In genomic region chr19:21474671-21475181, GRCh38 we compare ENCODE assay signal across 8 cellular contexts. TPM values are rescaled to one million over a fixed set of nuclear protein-coding genes. Genes with fewer than 3 reads are reported as not detected.
DNase-seq lines count a peak whose midpoint lies in the region; ATAC-seq and TF ChIP-seq lines count a peak whose summit lies in the region.

No MANE protein-coding gene starts in this region.

- peak overlapping the region in 1 of 4 donors; percentile 62 for H3K27ac ChIP-seq in upper lobe of left lung

- H3K4me1 ChIP-seq in upper lobe of left lung: peaks cover 7 to 13% (median 8%) of the 10 kb centered on the region in 4 donors

- no peaks in the 10 kb centered on the region for H3K27me3 ChIP-seq in upper lobe of left lung

- peaks cover 18% of the 10 kb centered on the region for H3K9me3 Mint-ChIP-seq in T-helper 1 cell treated with Interleukin-12 subunit alpha and Interleukin-12 subunit beta and Interleukin-4 antibody, amounts not matched to agents 30 μg/mL and 1 μg/mL, for 36 hours

- no peak for TF ChIP-seq EP300 in upper lobe of left lung (IDR thresholded peaks at IDR 0.05)

- no peak overlapping the region for H3K27ac Mint-ChIP-seq in T-helper 1 cell treated with Interleukin-12 subunit alpha and Interleukin-12 subunit beta and Interleukin-4 antibody, amounts not matched to agents 30 μg/mL and 1 μg/mL, for 36 hours

- H3K4me1 Mint-ChIP-seq in T-helper 1 cell treated with Interleukin-12 subunit alpha and Interleukin-12 subunit beta and Interleukin-4 antibody, amounts not matched to agents 30 μg/mL and 1 μg/mL, for 36 hours (ENCODE audit: low read depth): no peaks in the 10 kb centered on the region

- peak overlapping the region; percentile 37 for H3K4me3 Mint-ChIP-seq in T-helper 1 cell treated with Interleukin-12 subunit alpha and Interleukin-12 subunit beta and Interleukin-4 antibody, amounts not matched to agents 30 μg/mL and 1 μg/mL, for 36 hours

- no peaks in the 10 kb centered on the region for H3K36me3 ChIP-seq in upper lobe of left lung

- H3K4me3 ChIP-seq in upper lobe of left lung: peak overlapping the region in 3 of 4 donors; percentile 43 to 56 (median 53)

- TF ChIP-seq CTCF in upper lobe of left lung (IDR thresholded peaks at IDR 0.05): no peak

- ATAC-seq in GM19468 (IDR thresholded peaks at IDR 0.05; ENCODE audit: extremely low read depth, unreplicated experiment) (peak; percentile 85), upper lobe of left lung (ENCODE audit: low FRiP score in 2 of 2) (peak; percentile 91 to 97), GM18858 (IDR thresholded peaks at IDR 0.05; ENCODE audit: unreplicated experiment) (no peak)

- no peaks in the 10 kb centered on the region for H3K36me3 Mint-ChIP-seq in T-helper 1 cell treated with Interleukin-12 subunit alpha and Interleukin-12 subunit beta and Interleukin-4 antibody, amounts not matched to agents 30 μg/mL and 1 μg/mL, for 36 hours (ENCODE audit: low read depth)

- TF ChIP-seq POLR2A in upper lobe of left lung (IDR thresholded peaks at IDR 0.05): no peak

- H3K9me3 ChIP-seq in upper lobe of left lung: no peaks in the 10 kb centered on the region

- peak in 56 of 58 donors; percentile 3 to 86 (median 64) for DNase-seq in anterior cingulate cortex (lab: John Stamatoyannopoulos, UW)
- peak; percentile 53 to 69 for DNase-seq in hippocampal formation (lab: John Stamatoyannopoulos, UW)
- DNase-seq in renal cortical epithelial cell (ENCODE audit: low read depth): peak; percentile 36
- peak; percentile 85 to 95 for DNase-seq in upper lobe of left lung
- no peak for DNase-seq in COR-L47 (lab: John Stamatoyannopoulos, UW)

- no peaks in the 10 kb centered on the region for H3K27me3 Mint-ChIP-seq in T-helper 1 cell treated with Interleukin-12 subunit alpha and Interleukin-12 subunit beta and Interleukin-4 antibody, amounts not matched to agents 30 μg/mL and 1 μg/mL, for 36 hours (ENCODE audit: low read depth)

- WGBS in upper lobe of left lung, 2 donors: 0% methylated on average over 2 to 24 of the region's 37 CpGs

RNA-seq across cellular contexts. Expression of gene ZNF429, which starts 30.7 kb away (rescaled TPM):
- total RNA-seq in renal cortical epithelial cell (4.2 and 10.8 TPM in 2 replicates), upper lobe of left lung (10 to 100 TPM; 11.8 to 35.2 (median 24.3) TPM)
